ENCODE assay signal across 20 cellular contexts in genomic region chr2:98750593-98751282, GRCh38.
"Had no signal": no experiment of that assay in that cellular context is flagged by ENCODE, and none has a peak within 500 bp of the region (broad histone marks: within the 10 kb centered on the region; RNA-seq: fewer than 3 reads in every experiment).

No MANE protein-coding gene starts in this region.

- H3K4me3 ChIP-seq: MG63 had no signal

- H3K27me3 ChIP-seq: MG63 had no signal

- H3K36me3 ChIP-seq: MG63 had no signal

- H3K9ac ChIP-seq: SK-N-SH had no signal

- H3K27ac ChIP-seq: HL-60, RWPE1 had no signal

- H3K9me3 ChIP-seq: MG63, SK-N-SH had no signal

- FAIRE-seq: HTR-8/SVneo had no signal

- DNase-seq: Karpas-422, KG1, MG63, NCI-H1092 treated with DMSO at 0.1 percent for 48 hours, NCI-H1436, NCI-H187, NCI-H2029 treated with DMSO at 0.1 percent for 48 hours, NCI-H2107, NCI-H226, NCI-H446, NCI-H510A, NCI-H524 treated with DMSO at 0.1 percent for 48 hours, NCI-H69, NCI-H774, SHP77, SK-N-SH, SW 1271 had no signal

- H3K4me2 ChIP-seq: SK-N-SH had no signal
